Comparison of ENCODE assay signal across 8 cellular contexts in the genomic region with DNA sequence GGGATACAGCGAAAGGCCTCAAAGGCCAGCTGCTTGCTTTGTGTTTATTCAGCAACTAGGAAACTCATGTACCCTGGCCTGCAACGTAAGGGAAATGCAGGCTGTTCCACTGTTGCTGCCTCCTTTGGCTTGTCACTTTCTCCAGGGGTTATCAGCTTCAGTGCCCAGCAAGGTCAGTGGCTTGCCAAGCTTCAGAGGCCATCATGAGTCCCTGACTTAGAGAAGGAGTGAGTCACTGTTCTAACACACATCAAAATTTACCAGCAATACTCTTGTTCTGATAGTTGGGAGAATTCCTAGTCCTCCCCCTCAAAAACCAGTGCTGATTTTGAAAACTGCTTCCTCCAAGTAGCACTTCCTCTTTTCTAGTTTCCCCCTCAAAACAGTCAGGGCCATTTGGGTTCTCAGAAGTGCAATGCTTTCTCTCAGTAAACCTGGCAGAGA.
A peak's percentile ranks its signal among the peaks of the same experiment; 100 is the strongest.
DNase-seq lines count a peak whose midpoint lies in the region; ATAC-seq and TF ChIP-seq lines count a peak whose summit lies in the region.

No MANE protein-coding gene starts in this region.

- TF ChIP-seq POLR2A in GM18505 (IDR thresholded peaks at IDR 0.05; ENCODE audit: borderline replicate concordance, extremely low read depth, insufficient read depth, insufficient read length) (no peak), tibial nerve (IDR thresholded peaks at IDR 0.05) (no peak)

- peak; percentile 87 for DNase-seq in NOMO-1 treated with DMSO at 0.1 percent for 48 hours (lab: John Stamatoyannopoulos, UW; ENCODE audit: unreplicated experiment)
- DNase-seq in cardiac muscle cell (ENCODE audit: low read depth in 1 of 2, low spot score in 1 of 2) = peak; percentile 35 to 62
- DNase-seq in tibial nerve (ENCODE audit: low spot score in 2 of 2) = no peak
- DNase-seq in NCI-H345 treated with DMSO at 0.1 percent for 48 hours (lab: John Stamatoyannopoulos, UW; ENCODE audit: unreplicated experiment) = no peak
- no peak for DNase-seq in kidney glomerular epithelial cell (lab: John Stamatoyannopoulos, UW)
- DNase-seq in amniotic stem cell (lab: John Stamatoyannopoulos, UW) = no peak

- TF ChIP-seq EP300 in tibial nerve (IDR thresholded peaks at IDR 0.05) = peak in 1 of 2 donors; percentile 60

- H3K4me3 ChIP-seq in cardiac muscle cell = no peak overlapping the region
- no peak overlapping the region for H3K4me3 ChIP-seq in tibial nerve

- H3K27me3 ChIP-seq in cardiac muscle cell (no peaks in the 10 kb centered on the region), tibial nerve (no peaks in the 10 kb centered on the region)

- H3K36me3 ChIP-seq in cardiac muscle cell (no peaks in the 10 kb centered on the region), tibial nerve (peaks cover 0 to 5% (median 0%) of the 10 kb centered on the region in 3 donors)

- TF ChIP-seq CTCF in cardiac muscle cell (IDR thresholded peaks at IDR 0.05; ENCODE audit: low read depth, low read length) (no peak), tibial nerve (IDR thresholded peaks at IDR 0.05) (no peak)

- 46 to 68% methylated on average over 2 of the region's 2 CpGs for WGBS in tibial nerve, 2 donors

- H3K4me1 ChIP-seq in cardiac muscle cell (ENCODE audit: low read depth) (no peaks in the 10 kb centered on the region), tibial nerve (peaks cover 0 to 69% (median 26%) of the 10 kb centered on the region in 4 donors)

- H3K9me3 ChIP-seq in cardiac muscle cell (ENCODE audit: low read depth) = no peaks in the 10 kb centered on the region
- H3K9me3 ChIP-seq in tibial nerve = no peaks in the 10 kb centered on the region

- ATAC-seq in GM18505 (IDR thresholded peaks at IDR 0.05; ENCODE audit: unreplicated experiment) = peak; percentile 92
- ATAC-seq in HG02759 (IDR thresholded peaks at IDR 0.05; ENCODE audit: unreplicated experiment) = peak; percentile 87

- H3K27ac ChIP-seq in cardiac muscle cell (peak overlapping the region; percentile 21), tibial nerve (peak overlapping the region; percentile 35 to 87 (median 76))

Comparison
In these comparisons a context has a peak if more than half of its experiments do, and no peak if none do; other contexts are left out.
1. DNase-seq: peak in NOMO-1 treated with DMSO at 0.1 percent for 48 hours (single experiment) and cardiac muscle cell (2 of 2); none in tibial nerve (0 of 2), NCI-H345 treated with DMSO at 0.1 percent for 48 hours (single experiment), kidney glomerular epithelial cell (single experiment) and amniotic stem cell (single experiment).